ENCODE assay signal across 8 cellular contexts in the genomic region with DNA sequence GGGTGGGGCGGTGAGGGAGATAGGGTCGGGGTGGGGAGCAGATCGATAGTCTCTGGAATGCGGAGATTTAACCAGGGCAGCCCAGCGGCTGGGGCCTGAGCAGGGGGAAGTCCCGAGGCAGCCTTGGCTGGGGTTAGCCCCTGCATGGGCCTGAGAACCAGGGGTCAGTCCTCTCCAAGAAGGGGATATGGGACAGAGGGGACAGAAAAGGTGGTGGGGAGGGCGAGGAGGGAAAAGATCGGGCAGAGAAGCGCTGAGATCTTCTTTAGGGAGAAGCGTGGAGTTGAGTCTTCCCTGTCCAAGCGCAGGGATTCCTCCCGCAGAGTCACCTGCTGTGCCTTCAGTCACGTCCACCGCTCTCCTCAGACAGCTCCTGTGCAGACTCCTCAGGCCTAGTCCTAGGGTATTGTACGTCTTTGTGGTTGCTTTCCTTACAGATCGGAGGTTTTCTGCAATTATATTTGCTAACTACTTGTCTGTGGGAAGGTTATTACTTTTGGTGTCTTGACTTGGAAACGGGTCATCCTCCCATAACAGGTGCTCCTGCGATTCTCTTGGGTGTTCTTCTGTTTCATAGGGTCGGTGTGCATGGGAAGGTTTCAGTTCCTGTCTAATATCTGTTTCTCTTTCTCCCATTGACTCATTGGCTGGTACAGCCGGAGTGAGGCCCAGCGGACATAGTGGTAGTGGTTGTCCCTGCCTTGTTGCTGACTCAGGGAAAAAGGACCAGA. TPM values are rescaled to one million over a fixed set of nuclear protein-coding genes. Genes with fewer than 3 reads are reported as not detected.
DNase-seq lines count a peak whose midpoint lies in the region; ATAC-seq and TF ChIP-seq lines count a peak whose summit lies in the region.

No MANE protein-coding gene starts in this region.

- TF ChIP-seq CTCF in dorsolateral prefrontal cortex (IDR thresholded peaks at IDR 0.05 in 54 of 56, conservative IDR thresholded peaks at IDR 0.05 in 2 of 56; ENCODE audit: low read depth in 1 of 56, partially characterized antibody in 56 of 56) = no peak

- in situ Hi-C loops in ACHN (cut with HindIII; ENCODE audit: low pct_ligation_motif_present, low pct_unique_long_range_greater_than_20kb, low sequenced_read_pairs) = no loop called here

- ATAC-seq in GM19452 (IDR thresholded peaks at IDR 0.05; ENCODE audit: unreplicated experiment) (peak; percentile 55), HG03439 (IDR thresholded peaks at IDR 0.05; ENCODE audit: unreplicated experiment) (peak; percentile 75)
- ATAC-seq in stimulated activated naive CD8-positive, alpha-beta T cell treated with anti-CD3 and anti-CD28 coated beads, Interleukin-15, amount 100 ng/mL, for 72 hours = peak; percentile 11

- intact Hi-C loops in dorsolateral prefrontal cortex (cut with DNase I) = no loop called here

- H3K27me3 ChIP-seq in dorsolateral prefrontal cortex = peaks cover 0 to 19% (median 0%) of the 10 kb centered on the region in 45 donors

- H3K27ac ChIP-seq in dorsolateral prefrontal cortex = peak overlapping the region in 11 of 59 donors; percentile 8 to 72 (median 33)

- no peak overlapping the region for H3K27ac Mint-ChIP-seq in stimulated activated naive CD8-positive, alpha-beta T cell treated with anti-CD3 and anti-CD28 coated beads, Interleukin-15, amount 100 ng/mL, for 72 hours

- no peaks in the 10 kb centered on the region for H3K9me3 Mint-ChIP-seq in stimulated activated naive CD8-positive, alpha-beta T cell treated with anti-CD3 and anti-CD28 coated beads, Interleukin-15, amount 100 ng/mL, for 72 hours

- no peak overlapping the region for H3K4me3 Mint-ChIP-seq in stimulated activated naive CD8-positive, alpha-beta T cell treated with anti-CD3 and anti-CD28 coated beads, Interleukin-15, amount 100 ng/mL, for 72 hours

- DNase-seq in dorsolateral prefrontal cortex (no peak), NCI-H1092 (lab: John Stamatoyannopoulos, UW) (no peak), ACHN (no peak)
- DNase-seq in stimulated activated naive CD8-positive, alpha-beta T cell treated with anti-CD3 and anti-CD28 coated beads, Interleukin-15, amount 100 ng/mL, for 72 hours = no peak
- DNase-seq in stimulated activated CD4-positive, alpha-beta T cell treated with anti-CD3 and anti-CD28 coated beads, Interleukin-4, amount 100 ng/mL, for 4 hours = no peak

- H3K4me1 Mint-ChIP-seq in stimulated activated naive CD8-positive, alpha-beta T cell treated with anti-CD3 and anti-CD28 coated beads, Interleukin-15, amount 100 ng/mL, for 72 hours = peaks cover 55% of the 10 kb centered on the region

- H3K4me3 ChIP-seq in GM08714 (ENCODE audit: low read length) (peak overlapping the region; percentile 63; the same call in 1 of the 2 replicates), dorsolateral prefrontal cortex (peak overlapping the region in 32 of 59 donors; percentile 11 to 60 (median 46))

- no peaks in the 10 kb centered on the region for H3K27me3 Mint-ChIP-seq in stimulated activated naive CD8-positive, alpha-beta T cell treated with anti-CD3 and anti-CD28 coated beads, Interleukin-15, amount 100 ng/mL, for 72 hours

RNA-seq across cellular contexts. Expression of a gene that starts 1.0 kb away (rescaled TPM):
- 10 to 100 TPM in 17 of 120 experiments, 1 to 10 TPM in 103; 1.1 to 21.1 (median 5.5) TPM for total RNA-seq in dorsolateral prefrontal cortex

RNA-seq across cellular contexts. Expression of a gene that starts 35.5 kb away (rescaled TPM):
- total RNA-seq in dorsolateral prefrontal cortex = 10 to 100 TPM in 111 of 120 experiments, 1 to 10 TPM in 9; 5.4 to 38.5 (median 15.7) TPM

Comparison
In these comparisons a context has a peak if more than half of its experiments do, and no peak if none do; other contexts are left out.
1. ATAC-seq: peak in every context shown above with its lines; median percentile 75 in HG03439; 55 in GM19452; 11 in stimulated activated naive CD8-positive, alpha-beta T cell treated with anti-CD3 and anti-CD28 coated beads, Interleukin-15, amount 100 ng/mL, for 72 hours.